ENCODE assay signal across 1 cellular context in the genomic region with DNA sequence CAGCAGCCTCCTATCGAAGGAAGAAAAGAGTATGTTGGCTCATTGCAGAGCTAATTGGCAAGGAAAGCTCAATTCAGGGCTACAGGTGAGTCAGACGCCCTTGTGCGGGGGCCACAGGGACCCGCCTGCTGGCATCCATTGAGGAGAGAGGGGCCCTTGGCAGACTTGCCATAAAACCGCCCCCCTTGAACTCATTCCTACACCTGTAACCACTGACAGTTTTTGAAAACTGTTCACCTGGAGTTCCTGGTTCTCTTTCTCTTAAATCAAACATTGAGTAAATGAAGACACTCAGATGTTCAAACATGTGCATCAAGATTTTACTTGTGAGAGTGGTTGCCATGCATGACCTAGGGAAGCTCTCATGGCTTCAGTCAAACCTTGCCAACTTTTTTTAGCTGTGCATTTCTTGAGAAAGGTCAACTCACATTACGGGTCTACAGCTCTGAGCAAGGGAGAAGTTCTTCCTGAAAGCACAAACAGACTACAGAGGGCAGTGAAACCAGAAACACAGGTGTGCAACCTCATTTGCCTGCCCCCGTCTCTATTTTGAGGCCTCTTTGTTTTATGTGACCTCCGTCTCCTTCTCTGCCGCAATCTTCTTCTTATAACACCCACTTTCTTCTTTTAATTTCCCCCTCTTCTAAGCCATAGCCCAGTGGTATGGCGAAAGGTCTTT.
TF ChIP-seq lines count a peak whose summit lies in the region.

No MANE protein-coding gene starts in this region.

TF ChIP-seq in GM12878, 131 proteins besides CTCF, POLR2A, EP300 and RAD21 (continued from another document):
- TF ChIP-seq POU2F2 (IDR thresholded peaks at IDR 0.05; ENCODE audit: borderline replicate concordance, low read depth, low read length) (peak; percentile 59; the same call in 1 of the 3 replicates), ETV6 (conservative IDR thresholded peaks at IDR 0.05 in 1 of 2, IDR thresholded peaks at IDR 0.05 in 1 of 2; ENCODE audit: borderline replicate concordance in 1 of 2, low read depth in 1 of 2) (peak in 1 of 2 experiments; percentile 13; a peak in 1 of 4 replicates), RUNX3 (IDR thresholded peaks at IDR 0.05; ENCODE audit: low read length) (peak; percentile 80), WRNIP1 (IDR thresholded peaks at IDR 0.05; ENCODE audit: borderline replicate concordance, low read depth, low read length) (no peak), CBFB (IDR thresholded peaks at IDR 0.05; ENCODE audit: low read depth) (peak; percentile 35; the same call in 1 of the 2 replicates), IRF4 (IDR thresholded peaks at IDR 0.05; ENCODE audit: low read depth, low read length) (peak; percentile 36; the same call in 1 of the 2 replicates), NFIC (IDR thresholded peaks at IDR 0.05; ENCODE audit: low read depth, low read length) (peak; percentile 50), FOXK2 (IDR thresholded peaks at IDR 0.05) (no peak), TCF12 (IDR thresholded peaks at IDR 0.05; ENCODE audit: low read depth, low read length) (peak; percentile 82), SMAD5 (IDR thresholded peaks at IDR 0.05; ENCODE audit: low read depth) (0 out of 2 replicates have a peak, but pooled peaks have one; percentile 57), JUNB (IDR thresholded peaks at IDR 0.05) (no peak), TCF3 (IDR thresholded peaks at IDR 0.05; ENCODE audit: borderline replicate concordance, insufficient read depth, low read depth, low read length) (peak; percentile 85), BCL11A (IDR thresholded peaks at IDR 0.05; ENCODE audit: low read depth, low read length) (0 out of 2 replicates have a peak, but pooled peaks have one; percentile 21), CREM (IDR thresholded peaks at IDR 0.05; ENCODE audit: low read depth) (peak; percentile 38; the same call in 1 of the 2 replicates), TCF7 (IDR thresholded peaks at IDR 0.05; ENCODE audit: borderline replicate concordance) (0 out of 2 replicates have a peak, but pooled peaks have one; percentile 13), ZBED1 (IDR thresholded peaks at IDR 0.05; ENCODE audit: borderline replicate concordance) (0 out of 2 replicates have a peak, but pooled peaks have one; percentile 71)
- TF ChIP-seq, protein P1, sequence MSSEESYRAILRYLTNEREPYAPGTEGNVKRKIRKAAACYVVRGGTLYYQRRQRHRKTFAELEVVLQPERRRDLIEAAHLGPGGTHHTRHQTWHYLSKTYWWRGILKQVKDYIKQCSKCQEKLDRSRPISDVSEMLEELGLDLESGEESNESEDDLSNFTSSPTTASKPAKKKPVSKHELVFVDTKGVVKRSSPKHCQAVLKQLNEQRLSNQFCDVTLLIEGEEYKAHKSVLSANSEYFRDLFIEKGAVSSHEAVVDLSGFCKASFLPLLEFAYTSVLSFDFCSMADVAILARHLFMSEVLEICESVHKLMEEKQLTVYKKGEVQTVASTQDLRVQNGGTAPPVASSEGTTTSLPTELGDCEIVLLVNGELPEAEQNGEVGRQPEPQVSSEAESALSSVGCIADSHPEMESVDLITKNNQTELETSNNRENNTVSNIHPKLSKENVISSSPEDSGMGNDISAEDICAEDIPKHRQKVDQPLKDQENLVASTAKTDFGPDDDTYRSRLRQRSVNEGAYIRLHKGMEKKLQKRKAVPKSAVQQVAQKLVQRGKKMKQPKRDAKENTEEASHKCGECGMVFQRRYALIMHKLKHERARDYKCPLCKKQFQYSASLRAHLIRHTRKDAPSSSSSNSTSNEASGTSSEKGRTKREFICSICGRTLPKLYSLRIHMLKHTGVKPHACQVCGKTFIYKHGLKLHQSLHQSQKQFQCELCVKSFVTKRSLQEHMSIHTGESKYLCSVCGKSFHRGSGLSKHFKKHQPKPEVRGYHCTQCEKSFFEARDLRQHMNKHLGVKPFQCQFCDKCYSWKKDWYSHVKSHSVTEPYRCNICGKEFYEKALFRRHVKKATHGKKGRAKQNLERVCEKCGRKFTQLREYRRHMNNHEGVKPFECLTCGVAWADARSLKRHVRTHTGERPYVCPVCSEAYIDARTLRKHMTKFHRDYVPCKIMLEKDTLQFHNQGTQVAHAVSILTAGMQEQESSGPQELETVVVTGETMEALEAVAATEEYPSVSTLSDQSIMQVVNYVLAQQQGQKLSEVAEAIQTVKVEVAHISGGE (CRISPR knock-in tag; IDR thresholded peaks at IDR 0.05): peak; percentile 71
- TF ChIP-seq, protein P2, sequence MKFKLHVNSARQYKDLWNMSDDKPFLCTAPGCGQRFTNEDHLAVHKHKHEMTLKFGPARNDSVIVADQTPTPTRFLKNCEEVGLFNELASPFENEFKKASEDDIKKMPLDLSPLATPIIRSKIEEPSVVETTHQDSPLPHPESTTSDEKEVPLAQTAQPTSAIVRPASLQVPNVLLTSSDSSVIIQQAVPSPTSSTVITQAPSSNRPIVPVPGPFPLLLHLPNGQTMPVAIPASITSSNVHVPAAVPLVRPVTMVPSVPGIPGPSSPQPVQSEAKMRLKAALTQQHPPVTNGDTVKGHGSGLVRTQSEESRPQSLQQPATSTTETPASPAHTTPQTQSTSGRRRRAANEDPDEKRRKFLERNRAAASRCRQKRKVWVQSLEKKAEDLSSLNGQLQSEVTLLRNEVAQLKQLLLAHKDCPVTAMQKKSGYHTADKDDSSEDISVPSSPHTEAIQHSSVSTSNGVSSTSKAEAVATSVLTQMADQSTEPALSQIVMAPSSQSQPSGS (IDR thresholded peaks at IDR 0.05; ENCODE audit: low read length): peak; percentile 3; the same call in 1 of the 2 replicates
- TF ChIP-seq, protein P3, sequence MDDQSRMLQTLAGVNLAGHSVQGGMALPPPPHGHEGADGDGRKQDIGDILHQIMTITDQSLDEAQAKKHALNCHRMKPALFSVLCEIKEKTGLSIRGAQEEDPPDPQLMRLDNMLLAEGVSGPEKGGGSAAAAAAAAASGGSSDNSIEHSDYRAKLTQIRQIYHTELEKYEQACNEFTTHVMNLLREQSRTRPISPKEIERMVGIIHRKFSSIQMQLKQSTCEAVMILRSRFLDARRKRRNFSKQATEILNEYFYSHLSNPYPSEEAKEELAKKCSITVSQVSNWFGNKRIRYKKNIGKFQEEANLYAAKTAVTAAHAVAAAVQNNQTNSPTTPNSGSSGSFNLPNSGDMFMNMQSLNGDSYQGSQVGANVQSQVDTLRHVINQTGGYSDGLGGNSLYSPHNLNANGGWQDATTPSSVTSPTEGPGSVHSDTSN (IDR thresholded peaks at IDR 0.05; ENCODE audit: insufficient replicate concordance, low read depth, low read length): no peak
- TF ChIP-seq, protein P4, sequence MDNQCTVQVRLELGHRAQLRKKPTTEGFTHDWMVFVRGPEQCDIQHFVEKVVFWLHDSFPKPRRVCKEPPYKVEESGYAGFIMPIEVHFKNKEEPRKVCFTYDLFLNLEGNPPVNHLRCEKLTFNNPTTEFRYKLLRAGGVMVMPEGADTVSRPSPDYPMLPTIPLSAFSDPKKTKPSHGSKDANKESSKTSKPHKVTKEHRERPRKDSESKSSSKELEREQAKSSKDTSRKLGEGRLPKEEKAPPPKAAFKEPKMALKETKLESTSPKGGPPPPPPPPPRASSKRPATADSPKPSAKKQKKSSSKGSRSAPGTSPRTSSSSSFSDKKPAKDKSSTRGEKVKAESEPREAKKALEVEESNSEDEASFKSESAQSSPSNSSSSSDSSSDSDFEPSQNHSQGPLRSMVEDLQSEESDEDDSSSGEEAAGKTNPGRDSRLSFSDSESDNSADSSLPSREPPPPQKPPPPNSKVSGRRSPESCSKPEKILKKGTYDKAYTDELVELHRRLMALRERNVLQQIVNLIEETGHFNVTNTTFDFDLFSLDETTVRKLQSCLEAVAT (IDR thresholded peaks at IDR 0.05): 0 out of 2 replicates have a peak, but pooled peaks have one; percentile 10
- TF ChIP-seq, protein P5, sequence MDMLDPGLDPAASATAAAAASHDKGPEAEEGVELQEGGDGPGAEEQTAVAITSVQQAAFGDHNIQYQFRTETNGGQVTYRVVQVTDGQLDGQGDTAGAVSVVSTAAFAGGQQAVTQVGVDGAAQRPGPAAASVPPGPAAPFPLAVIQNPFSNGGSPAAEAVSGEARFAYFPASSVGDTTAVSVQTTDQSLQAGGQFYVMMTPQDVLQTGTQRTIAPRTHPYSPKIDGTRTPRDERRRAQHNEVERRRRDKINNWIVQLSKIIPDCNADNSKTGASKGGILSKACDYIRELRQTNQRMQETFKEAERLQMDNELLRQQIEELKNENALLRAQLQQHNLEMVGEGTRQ (IDR thresholded peaks at IDR 0.05; ENCODE audit: borderline replicate concordance, low read depth, low read length): no peak
- TF ChIP-seq, protein P6, sequence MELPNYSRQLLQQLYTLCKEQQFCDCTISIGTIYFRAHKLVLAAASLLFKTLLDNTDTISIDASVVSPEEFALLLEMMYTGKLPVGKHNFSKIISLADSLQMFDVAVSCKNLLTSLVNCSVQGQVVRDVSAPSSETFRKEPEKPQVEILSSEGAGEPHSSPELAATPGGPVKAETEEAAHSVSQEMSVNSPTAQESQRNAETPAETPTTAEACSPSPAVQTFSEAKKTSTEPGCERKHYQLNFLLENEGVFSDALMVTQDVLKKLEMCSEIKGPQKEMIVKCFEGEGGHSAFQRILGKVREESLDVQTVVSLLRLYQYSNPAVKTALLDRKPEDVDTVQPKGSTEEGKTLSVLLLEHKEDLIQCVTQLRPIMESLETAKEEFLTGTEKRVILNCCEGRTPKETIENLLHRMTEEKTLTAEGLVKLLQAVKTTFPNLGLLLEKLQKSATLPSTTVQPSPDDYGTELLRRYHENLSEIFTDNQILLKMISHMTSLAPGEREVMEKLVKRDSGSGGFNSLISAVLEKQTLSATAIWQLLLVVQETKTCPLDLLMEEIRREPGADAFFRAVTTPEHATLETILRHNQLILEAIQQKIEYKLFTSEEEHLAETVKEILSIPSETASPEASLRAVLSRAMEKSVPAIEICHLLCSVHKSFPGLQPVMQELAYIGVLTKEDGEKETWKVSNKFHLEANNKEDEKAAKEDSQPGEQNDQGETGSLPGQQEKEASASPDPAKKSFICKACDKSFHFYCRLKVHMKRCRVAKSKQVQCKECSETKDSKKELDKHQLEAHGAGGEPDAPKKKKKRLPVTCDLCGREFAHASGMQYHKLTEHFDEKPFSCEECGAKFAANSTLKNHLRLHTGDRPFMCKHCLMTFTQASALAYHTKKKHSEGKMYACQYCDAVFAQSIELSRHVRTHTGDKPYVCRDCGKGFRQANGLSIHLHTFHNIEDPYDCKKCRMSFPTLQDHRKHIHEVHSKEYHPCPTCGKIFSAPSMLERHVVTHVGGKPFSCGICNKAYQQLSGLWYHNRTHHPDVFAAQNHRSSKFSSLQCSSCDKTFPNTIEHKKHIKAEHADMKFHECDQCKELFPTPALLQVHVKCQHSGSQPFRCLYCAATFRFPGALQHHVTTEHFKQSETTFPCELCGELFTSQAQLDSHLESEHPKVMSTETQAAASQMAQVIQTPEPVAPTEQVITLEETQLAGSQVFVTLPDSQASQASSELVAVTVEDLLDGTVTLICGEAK (IDR thresholded peaks at IDR 0.05; ENCODE audit: borderline replicate concordance): peak; percentile 47; the same call in 1 of the 2 replicates
TF ChIP-seq in GM12878: peak in this region for 29.
